ENCODE assay signal across 11 cellular contexts in the genomic region with DNA sequence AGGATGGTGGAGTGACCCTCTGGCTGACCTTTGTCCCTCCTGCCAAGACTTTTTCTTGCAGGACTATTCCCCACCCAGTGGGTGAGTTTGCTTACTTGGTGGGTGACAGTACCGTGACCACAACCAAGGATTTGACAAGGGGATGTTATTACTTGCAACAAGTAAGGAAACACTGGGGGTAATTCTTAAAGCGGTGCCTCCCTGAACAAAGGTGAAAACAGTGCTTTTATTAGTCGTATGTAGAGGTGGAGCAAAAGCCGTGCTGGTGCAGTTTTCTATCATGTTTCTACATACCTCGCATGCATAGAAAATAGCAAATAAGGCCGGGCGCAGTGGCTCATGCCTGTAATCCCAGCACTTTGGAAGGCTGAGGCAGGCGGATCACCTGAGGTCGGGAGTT. TPM values are rescaled to one million over a fixed set of nuclear protein-coding genes. Genes with fewer than 3 reads are reported as not detected.
DNase-seq lines count a peak whose midpoint lies in the region; ATAC-seq and TF ChIP-seq lines count a peak whose summit lies in the region.
"Had no signal": no experiment of that assay in that cellular context is flagged by ENCODE, and none has a peak within 500 bp of the region (broad histone marks: within the 10 kb centered on the region; RNA-seq: fewer than 3 reads in every experiment).

No MANE protein-coding gene starts in this region.

- H3K4me2 ChIP-seq in GM23338, result peak overlapping the region; percentile 75

- ATAC-seq in CD4-positive, alpha-beta T cell (ENCODE audit: poor library complexity), result no peak
- ATAC-seq in GM23338, result no peak
- no peak for ATAC-seq in HG02610 (IDR thresholded peaks at IDR 0.05; ENCODE audit: unreplicated experiment)

- no peaks in the 10 kb centered on the region for H3K27me3 Mint-ChIP-seq in CD4-positive, alpha-beta T cell
- peaks cover 11% of the 10 kb centered on the region for H3K27me3 Mint-ChIP-seq in GM23338 (ENCODE audit: insufficient read depth, low read depth, poor library complexity)
- no peaks in the 10 kb centered on the region for H3K27me3 Mint-ChIP-seq in activated naive CD8-positive, alpha-beta T cell treated with anti-CD3 and anti-CD28 coated beads for 36 hours

- no peaks in the 10 kb centered on the region for H3K36me3 ChIP-seq in GM23338 (ENCODE audit: insufficient read depth)
- H3K36me3 ChIP-seq in muscle layer of duodenum (ENCODE audit: control insufficient read depth in 1 of 2, insufficient read depth in 2 of 2, low read length in 2 of 2), result no peaks in the 10 kb centered on the region
- H3K36me3 ChIP-seq: uterus had no signal

- H3K9me3 Mint-ChIP-seq in CD4-positive, alpha-beta T cell, result no peaks in the 10 kb centered on the region
- no peaks in the 10 kb centered on the region for H3K9me3 Mint-ChIP-seq in GM23338
- no peaks in the 10 kb centered on the region for H3K9me3 Mint-ChIP-seq in activated naive CD8-positive, alpha-beta T cell treated with anti-CD3 and anti-CD28 coated beads for 36 hours

- H3K27ac Mint-ChIP-seq in CD4-positive, alpha-beta T cell, result peak overlapping the region; percentile 87
- no peak overlapping the region for H3K27ac Mint-ChIP-seq in GM23338
- H3K27ac Mint-ChIP-seq in activated naive CD8-positive, alpha-beta T cell treated with anti-CD3 and anti-CD28 coated beads for 36 hours, result peak overlapping the region; percentile 93

- no peaks in the 10 kb centered on the region for H3K9me3 ChIP-seq in CD4-positive, alpha-beta T cell (ENCODE audit: control insufficient read depth, low read length)
- H3K9me3 ChIP-seq in muscle layer of duodenum (ENCODE audit: control insufficient read depth in 1 of 2, low read length in 2 of 2), result no peaks in the 10 kb centered on the region
- H3K9me3 ChIP-seq: uterus had no signal

- no peak overlapping the region for H3K27ac ChIP-seq in CD4-positive, alpha-beta T cell (ENCODE audit: low read depth, low read length)
- H3K27ac ChIP-seq in GM23338 (ENCODE audit: low read depth), result peak overlapping the region; percentile 74; the same call in 1 of the 2 replicates
- peak overlapping the region; percentile 90 for H3K27ac ChIP-seq in muscle layer of duodenum (ENCODE audit: low read length)
- H3K27ac ChIP-seq: uterus had no signal

- no peaks in the 10 kb centered on the region for H3K36me3 Mint-ChIP-seq in CD4-positive, alpha-beta T cell (ENCODE audit: low read depth)
- no peaks in the 10 kb centered on the region for H3K36me3 Mint-ChIP-seq in GM23338 (ENCODE audit: low read depth)
- peaks cover 2% of the 10 kb centered on the region for H3K36me3 Mint-ChIP-seq in activated naive CD8-positive, alpha-beta T cell treated with anti-CD3 and anti-CD28 coated beads for 36 hours

- peaks cover 19% of the 10 kb centered on the region for H3F3A ChIP-seq in GM23338 (replicated peaks; ENCODE audit: low read depth)

- POLR2A ChIA-PET in CD4-positive, alpha-beta T cell (lab: Charles Lee), result interaction anchor here (1.6 to 3.7 kb wide), 5 partner anchors 11 to 41 kb away, joined by 9 to 108 read pairs (median 19); a partner anchor contains a TSS

- no peaks in the 10 kb centered on the region for H3K27me3 ChIP-seq in CD4-positive, alpha-beta T cell (ENCODE audit: control insufficient read depth, insufficient read depth, low read length)
- no peaks in the 10 kb centered on the region for H3K27me3 ChIP-seq in GM23338 (ENCODE audit: insufficient read depth)
- H3K27me3 ChIP-seq in muscle layer of duodenum (ENCODE audit: low read depth, low read length), result no peaks in the 10 kb centered on the region
- H3K27me3 ChIP-seq: uterus had no signal

- H3K4me3 ChIP-seq in GM23338, result peak overlapping the region; percentile 58
- H3K4me3 ChIP-seq in muscle layer of duodenum (ENCODE audit: low read depth in 1 of 2, low read length in 2 of 2), result peak overlapping the region; percentile 70 to 72

- H3K4me1 ChIP-seq in GM23338 (ENCODE audit: insufficient read depth) (no peaks in the 10 kb centered on the region; the same call in 1 of the 2 replicates), muscle layer of duodenum (ENCODE audit: control insufficient read depth in 1 of 2, insufficient read depth in 2 of 2, low read length in 2 of 2) (peaks cover 3 to 5% of the 10 kb centered on the region in 2 donors)
- H3K4me1 ChIP-seq: uterus had no signal

- TF ChIP-seq CTCF in CD4-positive, alpha-beta T cell (IDR thresholded peaks at IDR 0.05), result no peak
- TF ChIP-seq CTCF in GM23338 (conservative IDR thresholded peaks at IDR 0.05; ENCODE audit: low read depth in 2 of 2), result no peak

- intact Hi-C loops in CD4-positive, alpha-beta T cell (cut with DNase I, micrococcal nuclease), result loop anchor here (2.0 to 5.0 kb wide), 2 partner anchors 40 to 41 kb away; a partner anchor contains a TSS

- peak overlapping the region; percentile 99 for H2AFZ ChIP-seq in GM23338

- H3K4me1 Mint-ChIP-seq in CD4-positive, alpha-beta T cell (ENCODE audit: low read depth), result peaks cover 6% of the 10 kb centered on the region
- H3K4me1 Mint-ChIP-seq in GM23338, result no peaks in the 10 kb centered on the region; the same call in 2 of the 3 replicates
- peaks cover 7% of the 10 kb centered on the region for H3K4me1 Mint-ChIP-seq in activated naive CD8-positive, alpha-beta T cell treated with anti-CD3 and anti-CD28 coated beads for 36 hours

- CTCF ChIA-PET in CD4-positive, alpha-beta T cell (lab: Charles Lee), result interaction anchor here (0.7 kb wide), 1 partner anchor 289 kb away, joined by 3 read pairs; no protein-coding TSS in a partner anchor

- peak overlapping the region; percentile 92 for H3K4me3 Mint-ChIP-seq in CD4-positive, alpha-beta T cell
- H3K4me3 Mint-ChIP-seq in GM23338, result no peak overlapping the region
- H3K4me3 Mint-ChIP-seq in activated naive CD8-positive, alpha-beta T cell treated with anti-CD3 and anti-CD28 coated beads for 36 hours, result peak overlapping the region; percentile 86

- H3K79me2 ChIP-seq in GM23338 (replicated peaks; ENCODE audit: insufficient read depth), result no peaks in the 10 kb centered on the region

- DNase-seq in CD4-positive, alpha-beta T cell, result no peak
- DNase-seq in GM23338 (ENCODE audit: low spot score), result no peak
- DNase-seq in activated naive CD8-positive, alpha-beta T cell treated with anti-CD3 and anti-CD28 coated beads for 36 hours, result no peak
- DNase-seq in activated effector memory CD4-positive, alpha-beta T cell treated with anti-CD3 and anti-CD28 coated beads, Interleukin-2, amount 50 U/mL, for 16 hours, result no peak
- no peak for DNase-seq in hippocampal formation (lab: John Stamatoyannopoulos, UW)
- no peak for DNase-seq in COLO829 (ENCODE audit: low spot score)
- DNase-seq: left cardiac atrium, NCI-H1694 treated with DMSO at 0.1 percent for 48 hours, uterus had no signal

- no peaks in the 10 kb centered on the region for H4K20me1 ChIP-seq in GM23338 (replicated peaks; ENCODE audit: insufficient read depth)

- no peaks in the 10 kb centered on the region for H3K9me2 ChIP-seq in GM23338 (ENCODE audit: insufficient read depth)

TF ChIP-seq in GM23338, 12 proteins besides CTCF, POLR2A, EP300 and RAD21 (continues in another document):
- no peak for TF ChIP-seq CREB1 (CRISPR knock-in tag; IDR thresholded peaks at IDR 0.05; ENCODE audit: low read depth)

RNA-seq across cellular contexts. Expression of a gene that starts 41.0 kb away (rescaled TPM):
- 10 to 100 TPM; 60.1 to 61.3 TPM for total RNA-seq in CD4-positive, alpha-beta T cell
- total RNA-seq in GM23338 (2014; rRNA removed; shearing (Covaris generic)), result 36.0 and 43.8 TPM in 2 replicates
- 6.9 and 12.0 TPM in 2 replicates for polyA plus RNA-seq in GM23338 (2016; fragmentation: Nextera tagmentation; extraction: Ambion mirVana)
- 10 to 100 TPM; 22.7 to 22.9 TPM for total RNA-seq in activated naive CD8-positive, alpha-beta T cell treated with anti-CD3 and anti-CD28 coated beads for 36 hours
